8 cellular contexts compared by ENCODE assay signal in the genomic region with DNA sequence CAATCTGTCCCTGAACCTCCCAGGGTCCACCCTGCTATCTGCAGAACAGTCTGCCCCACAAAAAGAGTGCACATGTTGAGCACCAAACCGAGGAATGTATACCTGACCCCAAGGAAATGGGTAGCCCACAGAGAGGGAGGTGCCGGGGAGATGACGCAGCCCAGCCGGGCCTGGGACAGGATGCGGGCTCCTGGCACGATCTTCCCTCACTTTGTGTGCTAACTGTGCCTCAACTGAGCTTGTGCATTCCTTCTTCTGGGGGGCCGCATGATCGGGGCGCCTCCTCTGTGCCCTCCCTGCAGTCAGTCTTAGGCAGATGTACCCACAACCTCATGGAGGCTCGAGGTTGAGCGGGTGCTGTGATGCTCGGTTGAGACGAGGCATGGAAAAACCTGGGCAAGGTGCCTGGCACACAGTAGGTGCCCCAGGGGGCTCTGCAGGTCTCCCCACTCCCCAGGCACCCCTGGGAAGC. TPM values are rescaled to one million over a fixed set of nuclear protein-coding genes. Genes with fewer than 3 reads are reported as not detected.
DNase-seq lines count a peak whose midpoint lies in the region; ATAC-seq and TF ChIP-seq lines count a peak whose summit lies in the region.

No MANE protein-coding gene starts in this region.

- H3K9me3 ChIP-seq in fibroblast of lung (ENCODE audit: control insufficient read depth, insufficient read depth, low read depth, low read length) (no peaks in the 10 kb centered on the region), MG63 (no peaks in the 10 kb centered on the region)

- H3K27me3 ChIP-seq in fibroblast of lung (ENCODE audit: control insufficient read depth, insufficient read depth, low read length) (peaks cover 3% of the 10 kb centered on the region), MG63 (no peaks in the 10 kb centered on the region)

- H3K4me3 Mint-ChIP-seq in activated CD4-positive, alpha-beta T cell treated with anti-CD3 and anti-CD28 coated beads for 36 hours, result no peak overlapping the region
- peak overlapping the region; percentile 2 to 12 for H3K4me3 Mint-ChIP-seq in stimulated activated naive CD8-positive, alpha-beta T cell treated with anti-CD3 and anti-CD28 coated beads, Interleukin-15, amount 100 ng/mL, for 72 hours

- no peaks in the 10 kb centered on the region for H3K9me3 Mint-ChIP-seq in activated CD4-positive, alpha-beta T cell treated with anti-CD3 and anti-CD28 coated beads for 36 hours (ENCODE audit: low read depth)
- no peaks in the 10 kb centered on the region for H3K9me3 Mint-ChIP-seq in stimulated activated naive CD8-positive, alpha-beta T cell treated with anti-CD3 and anti-CD28 coated beads, Interleukin-15, amount 100 ng/mL, for 72 hours

- H3K79me2 ChIP-seq in fibroblast of lung (ENCODE audit: control insufficient read depth, insufficient read depth, low read length), result peaks cover 14% of the 10 kb centered on the region

- no peak overlapping the region for H2AFZ ChIP-seq in fibroblast of lung (ENCODE audit: low read length)

- H3K36me3 ChIP-seq in fibroblast of lung (ENCODE audit: control insufficient read depth, insufficient read depth, low read length) (peaks cover 8% of the 10 kb centered on the region), MG63 (peaks cover 14% of the 10 kb centered on the region)

- intact Hi-C loops in activated CD4-positive, alpha-beta T cell treated with anti-CD3 and anti-CD28 coated beads for 36 hours (cut with DNase I, micrococcal nuclease), result loop anchor here in 1 of 2 experiments (5.0 kb wide), 1 partner anchor 37 kb away; no protein-coding TSS in a partner anchor

- no peak for ATAC-seq in activated CD4-positive, alpha-beta T cell treated with anti-CD3 and anti-CD28 coated beads for 36 hours
- peak; percentile 74 for ATAC-seq in stimulated activated naive CD8-positive, alpha-beta T cell treated with anti-CD3 and anti-CD28 coated beads, Interleukin-15, amount 100 ng/mL, for 72 hours

- H3K4me1 ChIP-seq in fibroblast of lung (ENCODE audit: control insufficient read depth, extremely low read depth, insufficient read depth, low read length), result peaks cover 17% of the 10 kb centered on the region

- H3K36me3 Mint-ChIP-seq in activated CD4-positive, alpha-beta T cell treated with anti-CD3 and anti-CD28 coated beads for 36 hours (ENCODE audit: low read depth), result no peaks in the 10 kb centered on the region

- H3K4me1 Mint-ChIP-seq in activated CD4-positive, alpha-beta T cell treated with anti-CD3 and anti-CD28 coated beads for 36 hours, result peaks cover 23% of the 10 kb centered on the region
- peaks cover 67% of the 10 kb centered on the region for H3K4me1 Mint-ChIP-seq in stimulated activated naive CD8-positive, alpha-beta T cell treated with anti-CD3 and anti-CD28 coated beads, Interleukin-15, amount 100 ng/mL, for 72 hours

- peak overlapping the region; percentile 61 for H3K4me2 ChIP-seq in fibroblast of lung (ENCODE audit: extremely low read depth, insufficient read depth, low read length)

- no peaks in the 10 kb centered on the region for H4K20me1 ChIP-seq in fibroblast of lung (ENCODE audit: control insufficient read depth, extremely low read depth, insufficient read depth, low read length)

- H3K27ac Mint-ChIP-seq in activated CD4-positive, alpha-beta T cell treated with anti-CD3 and anti-CD28 coated beads for 36 hours, result no peak overlapping the region
- no peak overlapping the region for H3K27ac Mint-ChIP-seq in stimulated activated naive CD8-positive, alpha-beta T cell treated with anti-CD3 and anti-CD28 coated beads, Interleukin-15, amount 100 ng/mL, for 72 hours

- CTCF ChIA-PET in activated CD4-positive, alpha-beta T cell treated with anti-CD3 and anti-CD28 coated beads for 36 hours (lab: Charles Lee), result interaction anchor here (1.1 kb wide), 1 partner anchor 21 kb away, joined by 3 read pairs; no protein-coding TSS in a partner anchor

- TF ChIP-seq CTCF in VCaP (conservative IDR thresholded peaks at IDR 0.05) (no peak), fibroblast of lung (conservative IDR thresholded peaks at IDR 0.05 in 1 of 2, IDR thresholded peaks at IDR 0.05 in 1 of 2; ENCODE audit: low read depth in 1 of 2, low read length in 2 of 2) (no peak)

- peak overlapping the region in 1 of 4 experiments; percentile 28 for H3K4me3 ChIP-seq in fibroblast of lung (replicated peaks in 1 of 4; ENCODE audit: control extremely low read depth in 1 of 4, insufficient read depth in 1 of 4, low read depth in 3 of 4, low read length in 4 of 4)
- no peak overlapping the region for H3K4me3 ChIP-seq in MG63

- no peak overlapping the region for H3K9ac ChIP-seq in fibroblast of lung (ENCODE audit: insufficient read depth, low read length)

- H3K27ac ChIP-seq in VCaP (peak overlapping the region; percentile 19; the same call in 1 of the 2 replicates), fibroblast of lung (ENCODE audit: insufficient read depth, low read length) (peak overlapping the region; percentile 60)

- DNase-seq in activated CD4-positive, alpha-beta T cell treated with anti-CD3 and anti-CD28 coated beads for 36 hours, result peak; percentile 53
- DNase-seq in activated CD4-positive, alpha-beta T cell treated with anti-CD3 and anti-CD28 coated beads for 4 hours, result no peak
- DNase-seq in fibroblast of lung (ENCODE audit: low read depth in 2 of 2) (peak; percentile 39 to 85), MG63 (no peak), NOMO-1 treated with dmso at 0.1 percent for 144 hours (lab: John Stamatoyannopoulos, UW; ENCODE audit: unreplicated experiment) (no peak), NCI-H2171 treated with DMSO at 0.1 percent for 48 hours (lab: John Stamatoyannopoulos, UW) (no peak)
- peak; percentile 28 to 71 for DNase-seq in stimulated activated naive CD8-positive, alpha-beta T cell treated with anti-CD3 and anti-CD28 coated beads, Interleukin-15, amount 100 ng/mL, for 72 hours

- peaks cover 32% of the 10 kb centered on the region for H3K27me3 Mint-ChIP-seq in activated CD4-positive, alpha-beta T cell treated with anti-CD3 and anti-CD28 coated beads for 36 hours
- H3K27me3 Mint-ChIP-seq in stimulated activated naive CD8-positive, alpha-beta T cell treated with anti-CD3 and anti-CD28 coated beads, Interleukin-15, amount 100 ng/mL, for 72 hours, result peaks cover 74% of the 10 kb centered on the region

- POLR2A ChIA-PET in activated CD4-positive, alpha-beta T cell treated with anti-CD3 and anti-CD28 coated beads for 36 hours (lab: Charles Lee), result interaction anchor here (0.6 kb wide), 1 partner anchor 16 kb away, joined by 7 read pairs; no protein-coding TSS in a partner anchor

RNA-seq across cellular contexts. Expression of gene GAS2L1, which starts 2.4 kb away (rescaled TPM):
- under 1 TPM; 0.84 to 0.98 TPM for total RNA-seq in activated CD4-positive, alpha-beta T cell treated with anti-CD3 and anti-CD28 coated beads for 36 hours
- total RNA-seq in fibroblast of lung, result 6.9 and 8.9 TPM in 2 replicates
- 5.4 and 7.5 TPM in 2 replicates for polyA plus RNA-seq in fibroblast of lung
- 14.0 and 20.5 TPM in 2 replicates for polyA plus RNA-seq in fibroblast of lung (2012)
- 6.9 and 8.0 TPM in 2 replicates for polyA minus RNA-seq in fibroblast of lung (ENCODE audit: low replicate concordance)
- 15.5 and 15.9 TPM in 2 replicates for total RNA-seq in MG63 (2014; rRNA removed; shearing (Covaris generic); ENCODE audit: low replicate concordance)

RNA-seq across cellular contexts. Expression of gene RASL10A, which starts 6.7 kb away (rescaled TPM):
- total RNA-seq in activated CD4-positive, alpha-beta T cell treated with anti-CD3 and anti-CD28 coated beads for 36 hours, result under 1 TPM in 1 of 2 experiments, not detected in 1; 0.35 TPM
- total RNA-seq in fibroblast of lung, result not detected in 2 replicates
- not detected in 2 replicates for polyA plus RNA-seq in fibroblast of lung
- not detected in 2 replicates for polyA plus RNA-seq in fibroblast of lung (2012)
- polyA minus RNA-seq in fibroblast of lung (ENCODE audit: low replicate concordance), result not detected in 2 replicates
- total RNA-seq in MG63 (2014; rRNA removed; shearing (Covaris generic); ENCODE audit: low replicate concordance), result not detected in 2 replicates

RNA-seq across cellular contexts. Expression of gene EWSR1, which starts 40.8 kb away (rescaled TPM):
- total RNA-seq in activated CD4-positive, alpha-beta T cell treated with anti-CD3 and anti-CD28 coated beads for 36 hours, result 100 to 1,000 TPM; 326 to 567 TPM
- total RNA-seq in fibroblast of lung, result 107 and 150 TPM in 2 replicates
- 172 and 224 TPM in 2 replicates for polyA plus RNA-seq in fibroblast of lung
- polyA plus RNA-seq in fibroblast of lung (2012), result 259 and 264 TPM in 2 replicates
- polyA minus RNA-seq in fibroblast of lung (ENCODE audit: low replicate concordance), result 288 and 421 TPM in 2 replicates
- 149 and 159 TPM in 2 replicates for total RNA-seq in MG63 (2014; rRNA removed; shearing (Covaris generic); ENCODE audit: low replicate concordance)

RNA-seq across cellular contexts. Expression of gene RHBDD3, which starts 41.0 kb away (rescaled TPM):
- total RNA-seq in activated CD4-positive, alpha-beta T cell treated with anti-CD3 and anti-CD28 coated beads for 36 hours, result 10 to 100 TPM; 23.2 to 25.3 TPM
- total RNA-seq in fibroblast of lung, result 20.3 and 20.6 TPM in 2 replicates
- polyA plus RNA-seq in fibroblast of lung, result 6.7 and 7.2 TPM in 2 replicates
- polyA plus RNA-seq in fibroblast of lung (2012), result 12.9 and 13.3 TPM in 2 replicates
- polyA minus RNA-seq in fibroblast of lung (ENCODE audit: low replicate concordance), result 4.2 and 5.3 TPM in 2 replicates
- total RNA-seq in MG63 (2014; rRNA removed; shearing (Covaris generic); ENCODE audit: low replicate concordance), result 18.3 and 46.7 TPM in 2 replicates

Comparison
In these comparisons a context has a peak if more than half of its experiments do, and no peak if none do; other contexts are left out.
1. DNase-seq: peak in activated CD4-positive, alpha-beta T cell treated with anti-CD3 and anti-CD28 coated beads for 36 hours (single experiment), fibroblast of lung (2 of 2) and stimulated activated naive CD8-positive, alpha-beta T cell treated with anti-CD3 and anti-CD28 coated beads, Interleukin-15, amount 100 ng/mL, for 72 hours (2 of 2); none in activated CD4-positive, alpha-beta T cell treated with anti-CD3 and anti-CD28 coated beads for 4 hours (0 of 2), MG63 (single experiment), NOMO-1 treated with dmso at 0.1 percent for 144 hours (single experiment) and NCI-H2171 treated with DMSO at 0.1 percent for 48 hours (single experiment).